ENCODE assay signal across 12 cellular contexts in genomic region chr2:72719416-72719815, GRCh38.
DNase-seq lines count a peak whose midpoint lies in the region; FAIRE-seq and TF ChIP-seq lines count a peak whose summit lies in the region.
"Had no signal": no experiment of that assay in that cellular context is flagged by ENCODE, and none has a peak within 500 bp of the region (broad histone marks: within the 10 kb centered on the region; RNA-seq: fewer than 3 reads in every experiment).

No MANE protein-coding gene starts in this region.

- TF ChIP-seq CTCF in bronchial epithelial cell (IDR thresholded peaks at IDR 0.05; ENCODE audit: insufficient read depth, low read length, severe bottlenecking): no peak
- TF ChIP-seq CTCF in kidney epithelial cell (IDR thresholded peaks at IDR 0.05; ENCODE audit: insufficient read depth, low read length, poor library complexity, severe bottlenecking): no peak
- no peak for TF ChIP-seq CTCF in left ventricle myocardium inferior (IDR thresholded peaks at IDR 0.05; ENCODE audit: borderline replicate concordance)

- H3K9me3 ChIP-seq in left ventricle myocardium inferior (replicated peaks) (no peaks in the 10 kb centered on the region), GM23248 (ENCODE audit: low read depth) (no peaks in the 10 kb centered on the region)

- H2AFZ ChIP-seq in GM23248: no peak overlapping the region

- no peaks in the 10 kb centered on the region for H3K9me2 ChIP-seq in GM23248 (ENCODE audit: insufficient read depth)

- H3F3A ChIP-seq in GM23248 (ENCODE audit: insufficient read depth): peaks cover 8% of the 10 kb centered on the region; the same call in 1 of the 2 replicates

- intact Hi-C loops in left ventricle myocardium inferior (cut with micrococcal nuclease): no loop called here

- peak; percentile 72 for DNase-seq in Caki2 (ENCODE audit: low read depth)
- DNase-seq in HT-29 (ENCODE audit: low spot score): peak; percentile 19
- DNase-seq in bronchial epithelial cell (ENCODE audit: low read depth): peak; percentile 88
- DNase-seq in kidney epithelial cell (ENCODE audit: low read depth): peak; percentile 47
- no peak for DNase-seq in ureter (ENCODE audit: low spot score)
- DNase-seq in left ventricle myocardium inferior: no peak
- DNase-seq in superior temporal gyrus (ENCODE audit: extremely low spot score): no peak
- no peak for DNase-seq in GM23248
- DNase-seq: CD4-positive, alpha-beta T cell; midbrain; retina; RPMI8226 had no signal

- in situ Hi-C loops in Caki2 (cut with HindIII; ENCODE audit: low pct_unique_long_range_greater_than_20kb, low sequenced_read_pairs): no loop called here
- in situ Hi-C loops in GM23248 (cut with MboI): no loop called here

- H3K4me3 ChIP-seq in bronchial epithelial cell (ENCODE audit: low read depth, low read length): no peak overlapping the region
- H3K4me3 ChIP-seq in kidney epithelial cell (ENCODE audit: low read depth, low read length): no peak overlapping the region
- H3K4me3 ChIP-seq in left ventricle myocardium inferior: no peak overlapping the region
- H3K4me3 ChIP-seq in GM23248: no peak overlapping the region

- H3K4me1 ChIP-seq in left ventricle myocardium inferior (peaks cover 29% of the 10 kb centered on the region), GM23248 (ENCODE audit: insufficient read depth) (peaks cover 13% of the 10 kb centered on the region)

- H4K20me1 ChIP-seq in GM23248 (ENCODE audit: insufficient read depth): no peaks in the 10 kb centered on the region

- H3K79me2 ChIP-seq in GM23248 (ENCODE audit: insufficient read depth): no peaks in the 10 kb centered on the region

- 92 to 96% methylated on average over 4 of the region's 4 CpGs for WGBS in GM23248 (ENCODE audit: low coverage in 1 of 2, low lambda C conversion rate in 2 of 2, missing lambda C conversion rate in 2 of 2), 2 experiments

- peaks cover 3% of the 10 kb centered on the region for H3K36me3 ChIP-seq in bronchial epithelial cell (ENCODE audit: control insufficient read depth, insufficient read depth, low read length)
- H3K36me3 ChIP-seq in kidney epithelial cell (ENCODE audit: control insufficient read depth, insufficient read depth, low read length): no peaks in the 10 kb centered on the region
- peaks cover 7% of the 10 kb centered on the region for H3K36me3 ChIP-seq in left ventricle myocardium inferior
- peaks cover 10% of the 10 kb centered on the region; the same call in 1 of the 2 replicates for H3K36me3 ChIP-seq in GM23248 (ENCODE audit: low read depth)

- no peak overlapping the region for H3K4me2 ChIP-seq in GM23248 (ENCODE audit: unreplicated experiment)

- no peak overlapping the region for H3K9ac ChIP-seq in GM23248

- FAIRE-seq in bronchial epithelial cell (lab: Jason Lieb, UNC): no peak

- H3K27me3 ChIP-seq in bronchial epithelial cell (ENCODE audit: control insufficient read depth, insufficient read depth, low read length) (no peaks in the 10 kb centered on the region), kidney epithelial cell (ENCODE audit: control insufficient read depth, insufficient read depth, low read length) (no peaks in the 10 kb centered on the region), left ventricle myocardium inferior (ENCODE audit: low read depth) (no peaks in the 10 kb centered on the region), GM23248 (replicated peaks; ENCODE audit: insufficient read depth) (no peaks in the 10 kb centered on the region)

- H3K27ac ChIP-seq in left ventricle myocardium inferior (replicated peaks) (no peak overlapping the region), GM23248 (no peak overlapping the region)

Comparison
In these comparisons a context has a peak if more than half of its experiments do, and no peak if none do; other contexts are left out.
1. DNase-seq: peak in Caki2 (single experiment), HT-29 (single experiment), bronchial epithelial cell (single experiment) and kidney epithelial cell (single experiment); none in ureter (single experiment), left ventricle myocardium inferior (single experiment), superior temporal gyrus (single experiment) and GM23248 (single experiment).